In genomic region chr1:91501527-91501859, GRCh38 we compare ENCODE assay signal across 8 cellular contexts. TPM values are rescaled to one million over a fixed set of nuclear protein-coding genes. Genes with fewer than 3 reads are reported as not detected.
DNase-seq lines count a peak whose midpoint lies in the region; ATAC-seq and TF ChIP-seq lines count a peak whose summit lies in the region.

No MANE protein-coding gene starts in this region.

- peak; percentile 64 for DNase-seq in RPMI7951 (ENCODE audit: low read depth)
- peak in 1 of 2 donors; percentile 58 for DNase-seq in fibroblast of lung (ENCODE audit: low read depth in 2 of 2)
- DNase-seq in putamen (ENCODE audit: low spot score) = peak; percentile 45
- DNase-seq in globus pallidus (ENCODE audit: low spot score) = no peak

- H3K27me3 ChIP-seq in DOHH2 (ENCODE audit: control insufficient read depth, low read length) (no peaks in the 10 kb centered on the region), HUES6 (ENCODE audit: control insufficient read depth, insufficient read depth, low read length) (no peaks in the 10 kb centered on the region), fibroblast of lung (ENCODE audit: control insufficient read depth, insufficient read depth, low read length) (no peaks in the 10 kb centered on the region)

- H3K9me3 ChIP-seq in DOHH2 (ENCODE audit: control insufficient read depth, insufficient read depth, low read length) (no peaks in the 10 kb centered on the region), HUES6 (ENCODE audit: control insufficient read depth, insufficient read depth, low read depth, low read length) (no peaks in the 10 kb centered on the region), fibroblast of lung (ENCODE audit: control insufficient read depth, insufficient read depth, low read depth, low read length) (no peaks in the 10 kb centered on the region)

- peaks cover 47% of the 10 kb centered on the region for H3K4me1 ChIP-seq in DOHH2 (ENCODE audit: control insufficient read depth, low read length)
- H3K4me1 ChIP-seq in HUES6 (ENCODE audit: control insufficient read depth, insufficient read depth, low read length) = peaks cover 33% of the 10 kb centered on the region
- peaks cover 13% of the 10 kb centered on the region for H3K4me1 ChIP-seq in fibroblast of lung (ENCODE audit: control insufficient read depth, extremely low read depth, insufficient read depth, low read length)

- H3K79me2 ChIP-seq in DOHH2 (ENCODE audit: control insufficient read depth, low read length) (peaks cover 56% of the 10 kb centered on the region), fibroblast of lung (ENCODE audit: control insufficient read depth, insufficient read depth, low read length) (peaks cover 25% of the 10 kb centered on the region)

- H3F3A ChIP-seq in DOHH2 (ENCODE audit: control insufficient read depth, insufficient read depth) = no peaks in the 10 kb centered on the region

- TF ChIP-seq CTCF in DOHH2 (IDR thresholded peaks at IDR 0.05; ENCODE audit: low read depth, low read length, poor library complexity, severe bottlenecking) (peak; percentile 55), fibroblast of lung (conservative IDR thresholded peaks at IDR 0.05 in 1 of 2, IDR thresholded peaks at IDR 0.05 in 1 of 2; ENCODE audit: low read depth in 1 of 2, low read length in 2 of 2) (no peak)

- peak overlapping the region; percentile 89 for H3K4me3 ChIP-seq in DOHH2 (ENCODE audit: low read length)
- H3K4me3 ChIP-seq in HUES6 (ENCODE audit: low read depth, low read length) = peak overlapping the region; percentile 90
- peak overlapping the region; percentile 54 to 78 (median 75) for H3K4me3 ChIP-seq in fibroblast of lung (replicated peaks in 1 of 4; ENCODE audit: control extremely low read depth in 1 of 4, insufficient read depth in 1 of 4, low read depth in 3 of 4, low read length in 4 of 4)

- H3K27ac ChIP-seq in DOHH2 (ENCODE audit: low read depth, low read length) (peak overlapping the region; percentile 70), HUES6 (ENCODE audit: low read depth, low read length) (peak overlapping the region; percentile 98), fibroblast of lung (ENCODE audit: insufficient read depth, low read length) (peak overlapping the region; percentile 85)

- H3K36me3 ChIP-seq in DOHH2 (ENCODE audit: control insufficient read depth, low read length) (peaks cover 48% of the 10 kb centered on the region), HUES6 (ENCODE audit: control insufficient read depth, insufficient read depth, low read length) (peaks cover 5% of the 10 kb centered on the region; the same call in 1 of the 2 replicates), fibroblast of lung (ENCODE audit: control insufficient read depth, insufficient read depth, low read length) (no peaks in the 10 kb centered on the region)

- H3K4me2 ChIP-seq in DOHH2 (ENCODE audit: low read length) (peak overlapping the region; percentile 99), fibroblast of lung (ENCODE audit: extremely low read depth, insufficient read depth, low read length) (peak overlapping the region; percentile 92)

- peak overlapping the region; percentile 97 for H3K9ac ChIP-seq in HUES6 (ENCODE audit: low read length)
- peak overlapping the region; percentile 80 for H3K9ac ChIP-seq in fibroblast of lung (ENCODE audit: insufficient read depth, low read length)

- H2AFZ ChIP-seq in fibroblast of lung (ENCODE audit: low read length) = peak overlapping the region; percentile 54

- H4K20me1 ChIP-seq in DOHH2 (ENCODE audit: control insufficient read depth, insufficient read depth, low read depth, low read length) (peaks cover 10% of the 10 kb centered on the region; the same call in 1 of the 2 replicates), fibroblast of lung (ENCODE audit: control insufficient read depth, extremely low read depth, insufficient read depth, low read length) (no peaks in the 10 kb centered on the region)

- no peaks in the 10 kb centered on the region; the same call in 1 of the 2 replicates for H3K9me2 ChIP-seq in DOHH2 (replicated peaks; ENCODE audit: control insufficient read depth, low read length)

- ATAC-seq in GM21526 (IDR thresholded peaks at IDR 0.05; ENCODE audit: low FRiP score, unreplicated experiment) (peak; percentile 1), GM18520 (IDR thresholded peaks at IDR 0.05; ENCODE audit: unreplicated experiment) (no peak)

RNA-seq across cellular contexts. Expression of gene CDC7, which starts 0.8 kb away (rescaled TPM):
- total RNA-seq in RPMI7951 (2014; rRNA removed; shearing (Covaris generic)) = 14.3 and 17.8 TPM in 2 replicates
- total RNA-seq in fibroblast of lung = 3.1 and 3.6 TPM in 2 replicates
- 5.1 and 8.6 TPM in 2 replicates for polyA plus RNA-seq in fibroblast of lung
- polyA plus RNA-seq in fibroblast of lung (2012) = 3.3 and 6.4 TPM in 2 replicates
- not detected in 2 replicates for polyA minus RNA-seq in fibroblast of lung (ENCODE audit: low replicate concordance)
